In genomic region chr12:25332143-25332542, GRCh38 we compare ENCODE assay signal across 15 cellular contexts.
A peak's percentile ranks its signal among the peaks of the same experiment; 100 is the strongest.
DNase-seq lines count a peak whose midpoint lies in the region; ATAC-seq, FAIRE-seq and TF ChIP-seq lines count a peak whose summit lies in the region.
"Had no signal": no experiment of that assay in that cellular context is flagged by ENCODE, and none has a peak within 500 bp of the region (broad histone marks: within the 10 kb centered on the region; RNA-seq: fewer than 3 reads in every experiment).

No MANE protein-coding gene starts in this region.

- no peaks in the 10 kb centered on the region for H3K27me3 ChIP-seq in KMS-11 (ENCODE audit: insufficient read depth, low read depth)
- H3K27me3 ChIP-seq in A673 (replicated peaks; ENCODE audit: insufficient read depth, low read depth, low read length, poor library complexity), result no peaks in the 10 kb centered on the region

- peak; percentile 85 for ATAC-seq in GM18517 (IDR thresholded peaks at IDR 0.05; ENCODE audit: unreplicated experiment)
- peak; percentile 59 for ATAC-seq in GM19468 (IDR thresholded peaks at IDR 0.05; ENCODE audit: extremely low read depth, unreplicated experiment)
- ATAC-seq in HG02943 (IDR thresholded peaks at IDR 0.05; ENCODE audit: low read depth, unreplicated experiment), result peak; percentile 82

- TF ChIP-seq CTCF in KMS-11 (conservative IDR thresholded peaks at IDR 0.05; ENCODE audit: low read depth, low read length) (no peak), A673 (conservative IDR thresholded peaks at IDR 0.05; ENCODE audit: low read depth, low read length) (no peak)

- H3K4me3 ChIP-seq in KMS-11 (IDR thresholded peaks at IDR 0.05; ENCODE audit: insufficient read depth, low read depth, low read length), result no peak overlapping the region
- no peak overlapping the region for H3K4me3 ChIP-seq in A673 (ENCODE audit: low read depth, low read length, poor library complexity, severe bottlenecking)
- H3K4me3 ChIP-seq: skin epidermis had no signal

- H3K4me1 Mint-ChIP-seq in activated CD4-positive, alpha-beta T cell treated with anti-CD3 and anti-CD28 coated beads, Interleukin-2, amount 10 ng/mL, durations not matched to agents 24 days and 14 days, result peaks cover 16% of the 10 kb centered on the region

- H3K36me3 Mint-ChIP-seq in activated CD4-positive, alpha-beta T cell treated with anti-CD3 and anti-CD28 coated beads, Interleukin-2, amount 10 ng/mL, durations not matched to agents 24 days and 14 days (ENCODE audit: low read depth), result no peaks in the 10 kb centered on the region
- H3K36me3 Mint-ChIP-seq: CD4-positive, CD25-positive, alpha-beta regulatory T cell had no signal

- no peak overlapping the region for H3K4me3 Mint-ChIP-seq in activated CD4-positive, alpha-beta T cell treated with anti-CD3 and anti-CD28 coated beads, Interleukin-2, amount 10 ng/mL, durations not matched to agents 24 days and 14 days
- H3K4me3 Mint-ChIP-seq: CD4-positive, CD25-positive, alpha-beta regulatory T cell had no signal

- H3K79me2 ChIP-seq in KMS-11 (ENCODE audit: insufficient read depth, low read depth), result no peaks in the 10 kb centered on the region

- intact Hi-C loops in A673 (cut with micrococcal nuclease; ENCODE audit: unreplicated experiment), result no loop called here
- intact Hi-C loops in activated CD4-positive, alpha-beta T cell treated with anti-CD3 and anti-CD28 coated beads, Interleukin-2, amount 10 ng/mL, durations not matched to agents 24 days and 14 days (cut with micrococcal nuclease), result no loop called here

- H3K4me2 ChIP-seq in KMS-11, result peak overlapping the region; percentile 94

- H3K27ac ChIP-seq in KMS-11, result peak overlapping the region; percentile 97
- no peak overlapping the region for H3K27ac ChIP-seq in A673 (ENCODE audit: low read depth, low read length, poor library complexity, severe bottlenecking)
- H3K27ac ChIP-seq: epithelial cell of prostate, skin epidermis had no signal

- no peak for FAIRE-seq in HTR-8/SVneo (lab: Jason Lieb, UNC)

- H2AFZ ChIP-seq in KMS-11 (ENCODE audit: low read depth), result no peak overlapping the region

- peak overlapping the region; percentile 85; the same call in 1 of the 2 replicates for H3K9ac ChIP-seq in KMS-11

- DNase-seq in A673 (ENCODE audit: low spot score) (no peak), HTR-8/SVneo (ENCODE audit: insufficient read length, low spot score) (no peak), hepatic stellate cell (ENCODE audit: low spot score) (no peak)
- DNase-seq in activated CD4-positive, alpha-beta T cell treated with anti-CD3 and anti-CD28 coated beads, Interleukin-2, amount 10 ng/mL, durations not matched to agents 24 days and 14 days, result no peak
- DNase-seq: amniotic stem cell; NCI-H2171; SHP77 treated with DMSO at 0.1 percent for 48 hours; stimulated activated CD8-positive, alpha-beta memory T cell treated with anti-CD3 and anti-CD28 coated beads, Interleukin-4, amount 100 ng/mL, for 48 hours had no signal

- H3K36me3 ChIP-seq in KMS-11 (ENCODE audit: insufficient read depth) (no peaks in the 10 kb centered on the region), A673 (ENCODE audit: insufficient read depth, low read length, poor library complexity, severe bottlenecking) (no peaks in the 10 kb centered on the region)

- H3K4me1 ChIP-seq in KMS-11 (ENCODE audit: low read depth, poor library complexity, severe bottlenecking), result peaks cover 77% of the 10 kb centered on the region
- peaks cover 22% of the 10 kb centered on the region for H3K4me1 ChIP-seq in A673 (ENCODE audit: insufficient read depth, low read length, poor library complexity, severe bottlenecking)

- H3K9me3 ChIP-seq in A673 (ENCODE audit: low read depth, low read length, poor library complexity, severe bottlenecking), result no peaks in the 10 kb centered on the region

- no peaks in the 10 kb centered on the region for H3K9me3 Mint-ChIP-seq in activated CD4-positive, alpha-beta T cell treated with anti-CD3 and anti-CD28 coated beads, Interleukin-2, amount 10 ng/mL, durations not matched to agents 24 days and 14 days

- no TSS peak for BruUV-seq in A673 (replicated peaks; lab: Mats Ljungman, UMichigan)

- CTCF ChIA-PET in A673 (lab: Charles Lee), result no interaction called here

- no peaks in the 10 kb centered on the region for H4K20me1 ChIP-seq in KMS-11 (ENCODE audit: insufficient read depth)

- H3K27me3 Mint-ChIP-seq in activated CD4-positive, alpha-beta T cell treated with anti-CD3 and anti-CD28 coated beads, Interleukin-2, amount 10 ng/mL, durations not matched to agents 24 days and 14 days, result peaks cover 25% of the 10 kb centered on the region

- POLR2A ChIA-PET in A673 (lab: Charles Lee; ENCODE audit: low non-redundant PET), result no interaction called here

- no peak overlapping the region for H3K27ac Mint-ChIP-seq in activated CD4-positive, alpha-beta T cell treated with anti-CD3 and anti-CD28 coated beads, Interleukin-2, amount 10 ng/mL, durations not matched to agents 24 days and 14 days
- H3K27ac Mint-ChIP-seq: CD4-positive, CD25-positive, alpha-beta regulatory T cell had no signal
